In the genomic region with DNA sequence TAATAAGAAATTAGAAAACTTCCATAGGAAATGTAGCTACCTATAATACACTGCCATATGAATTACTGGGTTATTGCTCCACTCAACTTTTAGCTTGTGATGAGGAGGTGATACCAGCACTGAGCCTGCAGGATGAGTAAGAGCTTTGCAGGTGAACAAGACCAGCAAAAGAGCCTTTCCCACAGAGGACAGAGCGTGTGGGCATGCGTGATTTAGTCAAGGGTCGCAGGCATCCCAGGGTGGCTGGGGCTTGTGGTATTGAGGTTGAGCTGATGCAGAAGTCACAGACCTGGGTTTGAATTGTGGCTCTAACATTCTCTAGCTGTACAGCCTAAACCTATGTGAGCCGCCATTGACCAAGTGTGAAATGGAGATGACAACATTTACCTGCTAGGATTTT, we compare ENCODE assay signal across 20 cellular contexts. TPM values are rescaled to one million over a fixed set of nuclear protein-coding genes. Genes with fewer than 3 reads are reported as not detected.
DNase-seq lines count a peak whose midpoint lies in the region; ATAC-seq lines count a peak whose summit lies in the region.
"Had no signal": no experiment of that assay in that cellular context is flagged by ENCODE, and none has a peak within 500 bp of the region (broad histone marks: within the 10 kb centered on the region; RNA-seq: fewer than 3 reads in every experiment).

No MANE protein-coding gene starts in this region.

- H3K27ac Mint-ChIP-seq in activated T-cell treated with anti-CD3 and anti-CD28 coated beads, Interleukin-2, amount 50 U/mL, for 24 hours = peak overlapping the region; percentile 30
- peak overlapping the region; percentile 92 to 99 (median 94) for H3K27ac Mint-ChIP-seq in IgD-negative memory B cell
- peak overlapping the region; percentile 91 for H3K27ac Mint-ChIP-seq in central memory CD8-positive, alpha-beta T cell (ENCODE audit: low read depth)
- H3K27ac Mint-ChIP-seq in stimulated activated memory B cell treated with anti-CD40 and anti-IgM and Interleukin-4, amounts not matched to agents 10 μg/mL and 1 μg/mL and 100 μg/mL, for 72 hours = peak overlapping the region; percentile 92

- ATAC-seq in activated T-cell treated with anti-CD3 and anti-CD28 coated beads, Interleukin-2, amount 50 U/mL, for 4 hours = no peak
- ATAC-seq in central memory CD8-positive, alpha-beta T cell (replicated peaks; ENCODE audit: extremely low read depth, poor library complexity, severe bottlenecking) = no peak
- ATAC-seq in stimulated activated memory B cell treated with anti-CD40 and anti-IgM and Interleukin-4, amounts not matched to agents 10 μg/mL and 1 μg/mL and 100 μg/mL, for 72 hours = no peak
- ATAC-seq: left lobe of liver, right cardiac atrium had no signal

- H3K27ac ChIP-seq in effector memory CD4-positive, alpha-beta T cell (ENCODE audit: insufficient read depth, low read length, poor library complexity, severe bottlenecking) = no peak overlapping the region
- H3K27ac ChIP-seq: colonic mucosa, GM23248, SJSA1, uterus had no signal

- H3K9me3 ChIP-seq in effector memory CD4-positive, alpha-beta T cell (ENCODE audit: control insufficient read depth, low read length) = no peaks in the 10 kb centered on the region
- H3K9me3 ChIP-seq: Caco-2, colonic mucosa, SJSA1, uterus had no signal

- H3K4me3 ChIP-seq in effector memory CD4-positive, alpha-beta T cell (ENCODE audit: insufficient read depth, low read depth, low read length, poor library complexity, severe bottlenecking) = no peak overlapping the region
- H3K4me3 ChIP-seq: colonic mucosa, GM23248, SJSA1, uterus had no signal

- H3K36me3 ChIP-seq in effector memory CD4-positive, alpha-beta T cell (ENCODE audit: control insufficient read depth, insufficient read depth, low read length) = peaks cover 9% of the 10 kb centered on the region
- H3K36me3 ChIP-seq: colonic mucosa, SJSA1, uterus had no signal

- no peaks in the 10 kb centered on the region for H3K9me3 Mint-ChIP-seq in activated T-cell treated with anti-CD3 and anti-CD28 coated beads, Interleukin-2, amount 50 U/mL, for 24 hours
- H3K9me3 Mint-ChIP-seq in activated T-cell treated with anti-CD3 and anti-CD28 coated beads, Interleukin-2, amount 50 U/mL, for 4 hours = no peaks in the 10 kb centered on the region
- H3K9me3 Mint-ChIP-seq in IgD-negative memory B cell = no peaks in the 10 kb centered on the region
- no peaks in the 10 kb centered on the region for H3K9me3 Mint-ChIP-seq in central memory CD8-positive, alpha-beta T cell
- H3K9me3 Mint-ChIP-seq in stimulated activated memory B cell treated with anti-CD40 and anti-IgM and Interleukin-4, amounts not matched to agents 10 μg/mL and 1 μg/mL and 100 μg/mL, for 72 hours = no peaks in the 10 kb centered on the region

- H3K4me1 Mint-ChIP-seq in activated T-cell treated with anti-CD3 and anti-CD28 coated beads, Interleukin-2, amount 50 U/mL, for 24 hours (ENCODE audit: low read depth) = peaks cover 78% of the 10 kb centered on the region
- peaks cover 72% of the 10 kb centered on the region for H3K4me1 Mint-ChIP-seq in activated T-cell treated with anti-CD3 and anti-CD28 coated beads, Interleukin-2, amount 50 U/mL, for 4 hours (ENCODE audit: low read depth)
- peaks cover 32 to 53% (median 41%) of the 10 kb centered on the region in 3 donors for H3K4me1 Mint-ChIP-seq in IgD-negative memory B cell
- H3K4me1 Mint-ChIP-seq in central memory CD8-positive, alpha-beta T cell = peaks cover 68% of the 10 kb centered on the region
- peaks cover 81% of the 10 kb centered on the region for H3K4me1 Mint-ChIP-seq in stimulated activated memory B cell treated with anti-CD40 and anti-IgM and Interleukin-4, amounts not matched to agents 10 μg/mL and 1 μg/mL and 100 μg/mL, for 72 hours

- peaks cover 80% of the 10 kb centered on the region for H3K36me3 Mint-ChIP-seq in activated T-cell treated with anti-CD3 and anti-CD28 coated beads, Interleukin-2, amount 50 U/mL, for 24 hours (ENCODE audit: low read depth)
- peaks cover 11% of the 10 kb centered on the region for H3K36me3 Mint-ChIP-seq in activated T-cell treated with anti-CD3 and anti-CD28 coated beads, Interleukin-2, amount 50 U/mL, for 4 hours (ENCODE audit: insufficient read depth)
- peaks cover 2% of the 10 kb centered on the region for H3K36me3 Mint-ChIP-seq in IgD-negative memory B cell
- peaks cover 10% of the 10 kb centered on the region for H3K36me3 Mint-ChIP-seq in central memory CD8-positive, alpha-beta T cell (ENCODE audit: insufficient read depth)
- peaks cover 55% of the 10 kb centered on the region for H3K36me3 Mint-ChIP-seq in stimulated activated memory B cell treated with anti-CD40 and anti-IgM and Interleukin-4, amounts not matched to agents 10 μg/mL and 1 μg/mL and 100 μg/mL, for 72 hours

- no peak overlapping the region for H3K4me3 Mint-ChIP-seq in activated T-cell treated with anti-CD3 and anti-CD28 coated beads, Interleukin-2, amount 50 U/mL, for 24 hours
- H3K4me3 Mint-ChIP-seq in activated T-cell treated with anti-CD3 and anti-CD28 coated beads, Interleukin-2, amount 50 U/mL, for 4 hours = no peak overlapping the region
- peak overlapping the region in 1 of 4 donors; percentile 38 for H3K4me3 Mint-ChIP-seq in IgD-negative memory B cell
- H3K4me3 Mint-ChIP-seq in central memory CD8-positive, alpha-beta T cell = no peak overlapping the region
- peak overlapping the region; percentile 31 for H3K4me3 Mint-ChIP-seq in stimulated activated memory B cell treated with anti-CD40 and anti-IgM and Interleukin-4, amounts not matched to agents 10 μg/mL and 1 μg/mL and 100 μg/mL, for 72 hours

- H3K27me3 ChIP-seq in effector memory CD4-positive, alpha-beta T cell (replicated peaks; ENCODE audit: control insufficient read depth, insufficient read depth, low read length, poor library complexity, severe bottlenecking) = no peaks in the 10 kb centered on the region
- H3K27me3 ChIP-seq: colonic mucosa, uterus had no signal

- H3K4me1 ChIP-seq in effector memory CD4-positive, alpha-beta T cell (ENCODE audit: control insufficient read depth, insufficient read depth, low read length, poor library complexity, severe bottlenecking) = peaks cover 43% of the 10 kb centered on the region
- H3K4me1 ChIP-seq: Caco-2, colonic mucosa, SJSA1, uterus had no signal

- no peaks in the 10 kb centered on the region for H3K27me3 Mint-ChIP-seq in activated T-cell treated with anti-CD3 and anti-CD28 coated beads, Interleukin-2, amount 50 U/mL, for 24 hours
- no peaks in the 10 kb centered on the region for H3K27me3 Mint-ChIP-seq in activated T-cell treated with anti-CD3 and anti-CD28 coated beads, Interleukin-2, amount 50 U/mL, for 4 hours (ENCODE audit: low read depth)
- peaks cover 1% of the 10 kb centered on the region for H3K27me3 Mint-ChIP-seq in IgD-negative memory B cell
- H3K27me3 Mint-ChIP-seq in central memory CD8-positive, alpha-beta T cell = no peaks in the 10 kb centered on the region
- no peaks in the 10 kb centered on the region for H3K27me3 Mint-ChIP-seq in stimulated activated memory B cell treated with anti-CD40 and anti-IgM and Interleukin-4, amounts not matched to agents 10 μg/mL and 1 μg/mL and 100 μg/mL, for 72 hours

- no peak for DNase-seq in activated T-cell treated with anti-CD3 and anti-CD28 coated beads, Interleukin-2, amount 50 U/mL, for 24 hours
- DNase-seq in activated T-cell treated with anti-CD3 and anti-CD28 coated beads, Interleukin-2, amount 50 U/mL, for 4 hours = no peak
- DNase-seq in central memory CD8-positive, alpha-beta T cell (ENCODE audit: low spot score in 2 of 2) = no peak
- DNase-seq in effector memory CD4-positive, alpha-beta T cell = no peak
- DNase-seq in DMS 273 treated with DMSO at 0.1 percent for 48 hours (lab: John Stamatoyannopoulos, UW) (no peak), NCI-H510A (lab: John Stamatoyannopoulos, UW) (no peak)
- DNase-seq: activated effector memory CD4-positive, alpha-beta T cell treated with Interleukin-2 at 50 U/mL for 16 hours; Caco-2; colonic mucosa; foreskin melanocyte; GM23248; MM.1S; NCI-H1930; occipital lobe; right cardiac atrium; uterus had no signal

RNA-seq across cellular contexts. Expression of a gene that starts 5.6 kb away (rescaled TPM):
- total RNA-seq in activated T-cell treated with anti-CD3 and anti-CD28 coated beads, Interleukin-2, amount 50 U/mL, for 4 hours = 10 to 100 TPM; 16.2 to 18.5 (median 18.5) TPM
- polyA plus RNA-seq in IgD-negative memory B cell = 18.9 TPM
- polyA plus RNA-seq: GM23248 had no signal

Comparison
In these comparisons a context has a peak if more than half of its experiments do, and no peak if none do; other contexts are left out.
1. H3K27ac Mint-ChIP-seq: peak in every context shown above with its lines; median percentile 94 in IgD-negative memory B cell; 92 in stimulated activated memory B cell treated with anti-CD40 and anti-IgM and Interleukin-4, amounts not matched to agents 10 μg/mL and 1 μg/mL and 100 μg/mL, for 72 hours; 91 in central memory CD8-positive, alpha-beta T cell; 30 in activated T-cell treated with anti-CD3 and anti-CD28 coated beads, Interleukin-2, amount 50 U/mL, for 24 hours.